In the genomic region with DNA sequence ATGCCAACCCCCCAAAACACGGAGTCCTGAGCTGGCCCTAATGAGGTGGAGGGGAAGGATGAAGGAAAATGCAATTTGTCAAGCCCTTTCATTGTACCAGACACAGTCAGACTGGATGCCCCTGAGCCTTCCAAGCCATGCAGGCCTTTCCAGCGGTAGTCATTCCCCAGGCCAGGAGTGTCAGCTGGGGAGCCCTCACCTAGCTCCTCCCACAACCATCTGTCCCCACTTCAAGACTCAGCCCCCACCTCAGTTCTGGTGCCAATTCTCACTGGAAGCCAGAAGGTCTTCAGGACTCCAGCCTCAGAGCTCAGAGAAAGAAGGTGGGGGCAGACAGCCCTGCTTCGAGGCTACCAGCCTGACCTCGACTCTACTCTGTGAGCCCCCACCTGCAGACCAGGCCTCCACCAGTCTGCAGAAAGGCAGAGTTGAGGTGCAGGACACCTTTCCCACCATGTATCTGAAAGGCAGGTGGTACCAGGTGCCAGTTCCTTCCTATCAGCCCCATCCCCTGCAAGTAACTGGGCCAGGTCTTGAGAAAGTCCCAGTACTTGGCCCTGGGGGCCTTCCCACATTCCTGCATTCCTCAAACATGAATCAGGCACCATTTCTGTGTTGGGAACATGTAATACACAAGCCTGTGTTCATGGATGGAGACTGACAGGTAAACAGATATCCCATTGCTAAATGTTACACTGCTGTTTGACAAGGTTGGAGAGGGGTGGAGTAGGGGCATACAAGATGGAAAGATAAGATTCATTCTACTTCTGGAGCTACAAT, we compare ENCODE assay signal across 10 cellular contexts.
DNase-seq lines count a peak whose midpoint lies in the region; ATAC-seq, FAIRE-seq and TF ChIP-seq lines count a peak whose summit lies in the region.
"Had no signal": no experiment of that assay in that cellular context is flagged by ENCODE, and none has a peak within 500 bp of the region (broad histone marks: within the 10 kb centered on the region; RNA-seq: fewer than 3 reads in every experiment).

No MANE protein-coding gene starts in this region.

- H3K36me3 ChIP-seq in Peyer's patch: no peaks in the 10 kb centered on the region

- H3K4me1 Mint-ChIP-seq in activated naive CD8-positive, alpha-beta T cell treated with anti-CD3 and anti-CD28 coated beads, Interleukin-2, amount 10 ng/mL, durations not matched to agents 7 days and 5 days: peaks cover 53% of the 10 kb centered on the region
- H3K4me1 Mint-ChIP-seq in activated naive CD8-positive, alpha-beta T cell treated with anti-CD3 and anti-CD28 coated beads, Interleukin-2, amount 50 U/mL, for 24 hours: peaks cover 85% of the 10 kb centered on the region

- POLR2A ChIA-PET in activated naive CD8-positive, alpha-beta T cell treated with anti-CD3 and anti-CD28 coated beads, Interleukin-2, amount 10 ng/mL, durations not matched to agents 7 days and 5 days (lab: Charles Lee): interaction anchor here (1.5 kb wide), 1 partner anchor 22 kb away, joined by 3 read pairs; no protein-coding TSS in a partner anchor

- no peaks in the 10 kb centered on the region for H3K36me3 Mint-ChIP-seq in activated naive CD8-positive, alpha-beta T cell treated with anti-CD3 and anti-CD28 coated beads, Interleukin-2, amount 10 ng/mL, durations not matched to agents 7 days and 5 days
- H3K36me3 Mint-ChIP-seq in activated naive CD8-positive, alpha-beta T cell treated with anti-CD3 and anti-CD28 coated beads, Interleukin-2, amount 50 U/mL, for 24 hours (ENCODE audit: low read depth): peaks cover 15% of the 10 kb centered on the region

- H3K9me3 ChIP-seq in Peyer's patch: no peaks in the 10 kb centered on the region

- H3K27ac Mint-ChIP-seq in activated naive CD8-positive, alpha-beta T cell treated with anti-CD3 and anti-CD28 coated beads, Interleukin-2, amount 10 ng/mL, durations not matched to agents 7 days and 5 days: peak overlapping the region; percentile 14
- H3K27ac Mint-ChIP-seq in activated naive CD8-positive, alpha-beta T cell treated with anti-CD3 and anti-CD28 coated beads, Interleukin-2, amount 50 U/mL, for 24 hours: no peak overlapping the region

- ATAC-seq in activated naive CD8-positive, alpha-beta T cell treated with anti-CD3 and anti-CD28 coated beads, Interleukin-2, amount 10 ng/mL, durations not matched to agents 7 days and 5 days (ENCODE audit: low read depth): no peak
- no peak for ATAC-seq in activated naive CD8-positive, alpha-beta T cell treated with anti-CD3 and anti-CD28 coated beads, Interleukin-2, amount 50 U/mL, for 24 hours
- peak; percentile 60 for ATAC-seq in SK-N-SH treated with all-trans-retinoic acid at 6 μM for 48 hours

- no peak for TF ChIP-seq POLR2A in Peyer's patch (IDR thresholded peaks at IDR 0.05)

- no peaks in the 10 kb centered on the region for H3K9me3 Mint-ChIP-seq in activated naive CD8-positive, alpha-beta T cell treated with anti-CD3 and anti-CD28 coated beads, Interleukin-2, amount 10 ng/mL, durations not matched to agents 7 days and 5 days
- H3K9me3 Mint-ChIP-seq in activated naive CD8-positive, alpha-beta T cell treated with anti-CD3 and anti-CD28 coated beads, Interleukin-2, amount 50 U/mL, for 24 hours: no peaks in the 10 kb centered on the region

- peaks cover 0 to 9% (median 8%) of the 10 kb centered on the region in 4 donors for H3K4me1 ChIP-seq in Peyer's patch

- H3K27ac ChIP-seq in Peyer's patch: no peak overlapping the region

- peak; percentile 98 for FAIRE-seq in urothelium cell line (lab: Jason Lieb, UNC)

- TF ChIP-seq CTCF in Peyer's patch (IDR thresholded peaks at IDR 0.05): no peak

- no peaks in the 10 kb centered on the region for H3K27me3 ChIP-seq in Peyer's patch

- no peaks in the 10 kb centered on the region for H3K27me3 Mint-ChIP-seq in activated naive CD8-positive, alpha-beta T cell treated with anti-CD3 and anti-CD28 coated beads, Interleukin-2, amount 10 ng/mL, durations not matched to agents 7 days and 5 days
- no peaks in the 10 kb centered on the region for H3K27me3 Mint-ChIP-seq in activated naive CD8-positive, alpha-beta T cell treated with anti-CD3 and anti-CD28 coated beads, Interleukin-2, amount 50 U/mL, for 24 hours

- no peak overlapping the region for H3K4me3 ChIP-seq in Peyer's patch

- no peak overlapping the region for H3K4me3 Mint-ChIP-seq in activated naive CD8-positive, alpha-beta T cell treated with anti-CD3 and anti-CD28 coated beads, Interleukin-2, amount 10 ng/mL, durations not matched to agents 7 days and 5 days
- H3K4me3 Mint-ChIP-seq in activated naive CD8-positive, alpha-beta T cell treated with anti-CD3 and anti-CD28 coated beads, Interleukin-2, amount 50 U/mL, for 24 hours: no peak overlapping the region

- DNase-seq in activated naive CD8-positive, alpha-beta T cell treated with anti-CD3 and anti-CD28 coated beads, Interleukin-2, amount 10 ng/mL, durations not matched to agents 7 days and 5 days: no peak
- no peak for DNase-seq in activated naive CD8-positive, alpha-beta T cell treated with anti-CD3 and anti-CD28 coated beads, Interleukin-2, amount 50 U/mL, for 24 hours
- peak; percentile 82 for DNase-seq in glomerular visceral epithelial cell (ENCODE audit: extremely low spot score)
- peak; percentile 87 for DNase-seq in urothelium cell line (ENCODE audit: low spot score)
- no peak for DNase-seq in cortex of kidney (lab: John Stamatoyannopoulos, UW)
- DNase-seq in activated CD4-positive, CD25-positive, alpha-beta regulatory T cell treated with anti-CD3 and anti-CD28 coated beads, Interleukin-2, amount 50 U/mL, for 72 hours: no peak
- no peak for DNase-seq in Peyer's patch
- DNase-seq: activated T-cell treated with anti-CD3 and anti-CD28 coated beads, Interleukin-2, amount 50 U/mL, for 1 hour; NCI-H1417 treated with DMSO at 0.1 percent for 48 hours had no signal

TF ChIP-seq in SK-N-SH treated with all-trans-retinoic acid at 6 μM for 48 hours, 23 proteins besides CTCF, POLR2A, EP300 and RAD21 (continues in another document):
- no peak for TF ChIP-seq RARB (CRISPR knock-in tag; IDR thresholded peaks at IDR 0.05)
- TF ChIP-seq, protein P1, sequence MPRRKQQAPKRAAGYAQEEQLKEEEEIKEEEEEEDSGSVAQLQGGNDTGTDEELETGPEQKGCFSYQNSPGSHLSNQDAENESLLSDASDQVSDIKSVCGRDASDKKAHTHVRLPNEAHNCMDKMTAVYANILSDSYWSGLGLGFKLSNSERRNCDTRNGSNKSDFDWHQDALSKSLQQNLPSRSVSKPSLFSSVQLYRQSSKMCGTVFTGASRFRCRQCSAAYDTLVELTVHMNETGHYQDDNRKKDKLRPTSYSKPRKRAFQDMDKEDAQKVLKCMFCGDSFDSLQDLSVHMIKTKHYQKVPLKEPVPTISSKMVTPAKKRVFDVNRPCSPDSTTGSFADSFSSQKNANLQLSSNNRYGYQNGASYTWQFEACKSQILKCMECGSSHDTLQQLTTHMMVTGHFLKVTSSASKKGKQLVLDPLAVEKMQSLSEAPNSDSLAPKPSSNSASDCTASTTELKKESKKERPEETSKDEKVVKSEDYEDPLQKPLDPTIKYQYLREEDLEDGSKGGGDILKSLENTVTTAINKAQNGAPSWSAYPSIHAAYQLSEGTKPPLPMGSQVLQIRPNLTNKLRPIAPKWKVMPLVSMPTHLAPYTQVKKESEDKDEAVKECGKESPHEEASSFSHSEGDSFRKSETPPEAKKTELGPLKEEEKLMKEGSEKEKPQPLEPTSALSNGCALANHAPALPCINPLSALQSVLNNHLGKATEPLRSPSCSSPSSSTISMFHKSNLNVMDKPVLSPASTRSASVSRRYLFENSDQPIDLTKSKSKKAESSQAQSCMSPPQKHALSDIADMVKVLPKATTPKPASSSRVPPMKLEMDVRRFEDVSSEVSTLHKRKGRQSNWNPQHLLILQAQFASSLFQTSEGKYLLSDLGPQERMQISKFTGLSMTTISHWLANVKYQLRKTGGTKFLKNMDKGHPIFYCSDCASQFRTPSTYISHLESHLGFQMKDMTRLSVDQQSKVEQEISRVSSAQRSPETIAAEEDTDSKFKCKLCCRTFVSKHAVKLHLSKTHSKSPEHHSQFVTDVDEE (CRISPR knock-in tag; IDR thresholded peaks at IDR 0.05): no peak
- TF ChIP-seq BACH2 (CRISPR knock-in tag; IDR thresholded peaks at IDR 0.05; ENCODE audit: borderline replicate concordance): no peak
- no peak for TF ChIP-seq ZFP3 (CRISPR knock-in tag; IDR thresholded peaks at IDR 0.05)
- no peak for TF ChIP-seq TOX (CRISPR knock-in tag; IDR thresholded peaks at IDR 0.05; ENCODE audit: borderline replicate concordance)
- no peak for TF ChIP-seq ESRRG (CRISPR knock-in tag; IDR thresholded peaks at IDR 0.05)
- TF ChIP-seq ISL1 (CRISPR knock-in tag; IDR thresholded peaks at IDR 0.05): no peak
- TF ChIP-seq ZC3H10 (CRISPR knock-in tag; IDR thresholded peaks at IDR 0.05): no peak
- no peak for TF ChIP-seq TCF4 (CRISPR knock-in tag; IDR thresholded peaks at IDR 0.05; ENCODE audit: borderline replicate concordance)
- no peak for TF ChIP-seq ZFP30 (CRISPR knock-in tag; IDR thresholded peaks at IDR 0.05)
- no peak for TF ChIP-seq ZNF8 (CRISPR knock-in tag; IDR thresholded peaks at IDR 0.05)
- no peak for TF ChIP-seq ARNTL (CRISPR knock-in tag; IDR thresholded peaks at IDR 0.05; ENCODE audit: borderline replicate concordance, low read depth)
- TF ChIP-seq, protein P2, sequence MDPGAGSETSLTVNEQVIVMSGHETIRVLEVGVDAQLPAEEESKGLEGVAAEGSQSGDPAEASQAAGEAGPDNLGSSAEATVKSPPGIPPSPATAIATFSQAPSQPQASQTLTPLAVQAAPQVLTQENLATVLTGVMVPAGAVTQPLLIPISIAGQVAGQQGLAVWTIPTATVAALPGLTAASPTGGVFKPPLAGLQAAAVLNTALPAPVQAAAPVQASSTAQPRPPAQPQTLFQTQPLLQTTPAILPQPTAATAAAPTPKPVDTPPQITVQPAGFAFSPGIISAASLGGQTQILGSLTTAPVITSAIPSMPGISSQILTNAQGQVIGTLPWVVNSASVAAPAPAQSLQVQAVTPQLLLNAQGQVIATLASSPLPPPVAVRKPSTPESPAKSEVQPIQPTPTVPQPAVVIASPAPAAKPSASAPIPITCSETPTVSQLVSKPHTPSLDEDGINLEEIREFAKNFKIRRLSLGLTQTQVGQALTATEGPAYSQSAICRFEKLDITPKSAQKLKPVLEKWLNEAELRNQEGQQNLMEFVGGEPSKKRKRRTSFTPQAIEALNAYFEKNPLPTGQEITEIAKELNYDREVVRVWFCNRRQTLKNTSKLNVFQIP (CRISPR knock-in tag; IDR thresholded peaks at IDR 0.05; ENCODE audit: borderline replicate concordance, low read depth): no peak

Comparison
In these comparisons a context has a peak if more than half of its experiments do, and no peak if none do; other contexts are left out.
1. DNase-seq: peak in glomerular visceral epithelial cell (single experiment) and urothelium cell line (single experiment); none in activated naive CD8-positive, alpha-beta T cell treated with anti-CD3 and anti-CD28 coated beads, Interleukin-2, amount 10 ng/mL, durations not matched to agents 7 days and 5 days (single experiment), activated naive CD8-positive, alpha-beta T cell treated with anti-CD3 and anti-CD28 coated beads, Interleukin-2, amount 50 U/mL, for 24 hours (single experiment), cortex of kidney (single experiment), activated CD4-positive, CD25-positive, alpha-beta regulatory T cell treated with anti-CD3 and anti-CD28 coated beads, Interleukin-2, amount 50 U/mL, for 72 hours (single experiment) and Peyer's patch (0 of 3).